Comparison of ENCODE assay signal across 11 cellular contexts in genomic region chr15:45660231-45660979, GRCh38. TPM values are rescaled to one million over a fixed set of nuclear protein-coding genes. Genes with fewer than 3 reads are reported as not detected.
A peak's percentile ranks its signal among the peaks of the same experiment; 100 is the strongest.
DNase-seq lines count a peak whose midpoint lies in the region; ATAC-seq and TF ChIP-seq lines count a peak whose summit lies in the region.
"Had no signal": no experiment of that assay in that cellular context is flagged by ENCODE, and none has a peak within 500 bp of the region (broad histone marks: within the 10 kb centered on the region; RNA-seq: fewer than 3 reads in every experiment).

No MANE protein-coding gene starts in this region.

- H3K27me3 ChIP-seq in OCI-LY1 (ENCODE audit: insufficient read depth, low read length) (no peaks in the 10 kb centered on the region), prostate gland (replicated peaks; ENCODE audit: insufficient read depth) (no peaks in the 10 kb centered on the region)

- H3K9me2 ChIP-seq in OCI-LY1 (ENCODE audit: low read depth, low read length): no peaks in the 10 kb centered on the region

- 25% methylated on average over 5 of the region's 5 CpGs for WGBS in prostate gland

- H3K4me1 ChIP-seq in OCI-LY1 (ENCODE audit: insufficient read depth, low read length, severe bottlenecking) (no peaks in the 10 kb centered on the region), prostate gland (replicated peaks) (peaks cover 11% of the 10 kb centered on the region)

- H3K79me2 ChIP-seq in OCI-LY1 (ENCODE audit: insufficient read depth, low read length): no peaks in the 10 kb centered on the region

- no peaks in the 10 kb centered on the region for H3F3A ChIP-seq in OCI-LY1 (ENCODE audit: insufficient read depth, low read length)

- H3K36me3 ChIP-seq in OCI-LY1 (ENCODE audit: insufficient read depth, low read length) (no peaks in the 10 kb centered on the region), prostate gland (peaks cover 4 to 9% of the 10 kb centered on the region in 2 donors)

- no peaks in the 10 kb centered on the region for H4K20me1 ChIP-seq in OCI-LY1 (ENCODE audit: insufficient read depth, low read length)

- no peak for ATAC-seq in HG03159 (IDR thresholded peaks at IDR 0.05; ENCODE audit: unreplicated experiment)

- H3K4me3 ChIP-seq in OCI-LY1 (ENCODE audit: low read depth, low read length, poor library complexity, severe bottlenecking) (no peak overlapping the region), fibroblast of the aortic adventitia (ENCODE audit: low read depth, low read length) (no peak overlapping the region), prostate gland (no peak overlapping the region)

- H3K9me3 ChIP-seq in OCI-LY1 (ENCODE audit: low read length) (no peaks in the 10 kb centered on the region), prostate gland (no peaks in the 10 kb centered on the region)

- DNase-seq in COLO829 (ENCODE audit: low spot score) (peak; percentile 81), fibroblast of the aortic adventitia (ENCODE audit: low read depth) (peak; percentile 46), prostate gland (ENCODE audit: low spot score) (peak; percentile 77), T-helper 9 cell (no peak), DMS53 treated with DMSO at 0.1 percent for 48 hours (lab: John Stamatoyannopoulos, UW; ENCODE audit: unreplicated experiment) (no peak)
- DNase-seq in activated CD4-positive, alpha-beta T cell treated with anti-CD3 and anti-CD28 coated beads for 1 hour: no peak
- DNase-seq: DND-41; NCI-H2227 treated with DMSO at 0.1 percent for 48 hours; stimulated activated CD4-positive, alpha-beta T cell treated with anti-CD3 and anti-CD28 coated beads, Interleukin-12 subunit alpha, Interleukin-12 subunit beta, amount 100 ng/mL, for 4 hours had no signal

- H3K27ac ChIP-seq in OCI-LY1 (ENCODE audit: low read depth, low read length, poor library complexity, severe bottlenecking) (no peak overlapping the region), prostate gland (peak overlapping the region; percentile 31 to 65)

- intact Hi-C loops in prostate gland (cut with DNase I): no loop called here

- TF ChIP-seq POLR2A in prostate gland (IDR thresholded peaks at IDR 0.05): no peak

- no peak overlapping the region for H2AFZ ChIP-seq in OCI-LY1 (ENCODE audit: low read length)

- H3K9ac ChIP-seq in OCI-LY1 (ENCODE audit: low read length): no peak overlapping the region

- no peak overlapping the region for H3K4me2 ChIP-seq in OCI-LY1 (ENCODE audit: low read length)

- TF ChIP-seq CTCF in OCI-LY1 (IDR thresholded peaks at IDR 0.05; ENCODE audit: low read length) (peak; percentile 12; the same call in 1 of the 2 replicates), fibroblast of the aortic adventitia (IDR thresholded peaks at IDR 0.05; ENCODE audit: insufficient read depth, low read length) (no peak), prostate gland (IDR thresholded peaks at IDR 0.05) (peak in 2 of 4 experiments; percentile 11 to 25)

RNA-seq across cellular contexts. Expression of gene SQOR, which starts 25.6 kb away (rescaled TPM):
- total RNA-seq in fibroblast of the aortic adventitia (ENCODE audit: low replicate concordance): 79.5 and 101 TPM in 2 replicates
- 10 to 100 TPM; 29.4 to 83.8 TPM for total RNA-seq in prostate gland

Comparison
In these comparisons a context has a peak if more than half of its experiments do, and no peak if none do; other contexts are left out.
1. DNase-seq: peak in COLO829 (single experiment), fibroblast of the aortic adventitia (single experiment) and prostate gland (single experiment); none in T-helper 9 cell (single experiment), DMS53 treated with DMSO at 0.1 percent for 48 hours (single experiment) and activated CD4-positive, alpha-beta T cell treated with anti-CD3 and anti-CD28 coated beads for 1 hour (single experiment).